ENCODE assay signal across 1 cellular context in the genomic region with DNA sequence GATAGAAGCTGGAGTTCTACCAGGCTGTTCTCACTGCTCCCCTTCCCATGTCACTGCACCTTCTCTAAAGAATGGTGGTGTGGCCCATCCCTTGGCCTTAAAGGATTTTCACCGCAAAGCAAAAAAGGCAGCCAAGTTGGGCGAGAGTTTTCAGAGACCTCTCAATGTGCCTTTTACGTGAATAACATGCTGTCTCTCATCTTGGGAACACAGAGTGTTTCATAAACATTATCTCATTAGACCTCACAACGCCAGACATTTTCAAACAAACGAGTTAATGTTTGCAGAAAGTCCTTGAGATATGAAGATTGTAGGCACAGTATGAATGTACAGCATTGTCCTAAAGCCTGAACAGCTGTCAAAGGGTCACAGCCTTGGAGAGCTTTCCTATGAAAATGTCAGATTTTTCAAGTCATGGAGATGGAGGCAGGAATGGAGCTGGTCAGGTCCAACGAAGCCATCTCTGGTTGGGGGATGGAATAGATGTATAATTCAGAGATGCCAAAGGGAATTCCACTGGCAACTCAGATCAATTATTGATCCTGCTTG.
TF ChIP-seq lines count a peak whose summit lies in the region.

No MANE protein-coding gene starts in this region.

TF ChIP-seq in HepG2, 621 proteins besides CTCF, POLR2A, EP300 and RAD21 (continued from another document):
- TF ChIP-seq, protein P1, sequence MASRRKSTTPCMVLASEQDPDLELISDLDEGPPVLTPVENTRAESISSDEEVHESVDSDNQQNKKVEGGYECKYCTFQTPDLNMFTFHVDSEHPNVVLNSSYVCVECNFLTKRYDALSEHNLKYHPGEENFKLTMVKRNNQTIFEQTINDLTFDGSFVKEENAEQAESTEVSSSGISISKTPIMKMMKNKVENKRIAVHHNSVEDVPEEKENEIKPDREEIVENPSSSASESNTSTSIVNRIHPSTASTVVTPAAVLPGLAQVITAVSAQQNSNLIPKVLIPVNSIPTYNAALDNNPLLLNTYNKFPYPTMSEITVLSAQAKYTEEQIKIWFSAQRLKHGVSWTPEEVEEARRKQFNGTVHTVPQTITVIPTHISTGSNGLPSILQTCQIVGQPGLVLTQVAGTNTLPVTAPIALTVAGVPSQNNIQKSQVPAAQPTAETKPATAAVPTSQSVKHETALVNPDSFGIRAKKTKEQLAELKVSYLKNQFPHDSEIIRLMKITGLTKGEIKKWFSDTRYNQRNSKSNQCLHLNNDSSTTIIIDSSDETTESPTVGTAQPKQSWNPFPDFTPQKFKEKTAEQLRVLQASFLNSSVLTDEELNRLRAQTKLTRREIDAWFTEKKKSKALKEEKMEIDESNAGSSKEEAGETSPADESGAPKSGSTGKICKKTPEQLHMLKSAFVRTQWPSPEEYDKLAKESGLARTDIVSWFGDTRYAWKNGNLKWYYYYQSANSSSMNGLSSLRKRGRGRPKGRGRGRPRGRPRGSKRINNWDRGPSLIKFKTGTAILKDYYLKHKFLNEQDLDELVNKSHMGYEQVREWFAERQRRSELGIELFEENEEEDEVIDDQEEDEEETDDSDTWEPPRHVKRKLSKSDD (CRISPR knock-in tag; IDR thresholded peaks at IDR 0.05; ENCODE audit: low read depth) = peak; percentile 61; the same call in 1 of the 2 replicates
- TF ChIP-seq, protein P2, sequence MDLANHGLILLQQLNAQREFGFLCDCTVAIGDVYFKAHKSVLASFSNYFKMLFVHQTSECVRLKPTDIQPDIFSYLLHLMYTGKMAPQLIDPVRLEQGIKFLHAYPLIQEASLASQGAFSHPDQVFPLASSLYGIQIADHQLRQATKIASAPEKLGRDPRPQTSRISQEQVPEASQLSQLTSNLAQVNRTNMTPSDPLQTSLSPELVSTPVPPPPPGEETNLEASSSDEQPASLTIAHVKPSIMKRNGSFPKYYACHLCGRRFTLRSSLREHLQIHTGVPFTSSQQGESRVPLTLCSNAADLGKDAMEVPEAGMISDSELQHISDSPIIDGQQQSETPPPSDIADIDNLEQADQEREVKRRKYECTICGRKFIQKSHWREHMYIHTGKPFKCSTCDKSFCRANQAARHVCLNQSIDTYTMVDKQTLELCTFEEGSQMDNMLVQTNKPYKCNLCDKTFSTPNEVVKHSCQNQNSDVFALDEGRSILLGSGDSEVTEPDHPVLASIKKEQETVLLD (CRISPR knock-in tag; IDR thresholded peaks at IDR 0.05; ENCODE audit: low read depth) = no peak
- TF ChIP-seq SOX5 (CRISPR knock-in tag; IDR thresholded peaks at IDR 0.05; ENCODE audit: borderline replicate concordance) (peak; percentile 98), CHD2 (IDR thresholded peaks at IDR 0.05; ENCODE audit: low read depth, low read length) (no peak), IRF2 (CRISPR knock-in tag; IDR thresholded peaks at IDR 0.05) (peak; percentile 87; the same call in 1 of the 2 replicates)
- TF ChIP-seq, protein P3, sequence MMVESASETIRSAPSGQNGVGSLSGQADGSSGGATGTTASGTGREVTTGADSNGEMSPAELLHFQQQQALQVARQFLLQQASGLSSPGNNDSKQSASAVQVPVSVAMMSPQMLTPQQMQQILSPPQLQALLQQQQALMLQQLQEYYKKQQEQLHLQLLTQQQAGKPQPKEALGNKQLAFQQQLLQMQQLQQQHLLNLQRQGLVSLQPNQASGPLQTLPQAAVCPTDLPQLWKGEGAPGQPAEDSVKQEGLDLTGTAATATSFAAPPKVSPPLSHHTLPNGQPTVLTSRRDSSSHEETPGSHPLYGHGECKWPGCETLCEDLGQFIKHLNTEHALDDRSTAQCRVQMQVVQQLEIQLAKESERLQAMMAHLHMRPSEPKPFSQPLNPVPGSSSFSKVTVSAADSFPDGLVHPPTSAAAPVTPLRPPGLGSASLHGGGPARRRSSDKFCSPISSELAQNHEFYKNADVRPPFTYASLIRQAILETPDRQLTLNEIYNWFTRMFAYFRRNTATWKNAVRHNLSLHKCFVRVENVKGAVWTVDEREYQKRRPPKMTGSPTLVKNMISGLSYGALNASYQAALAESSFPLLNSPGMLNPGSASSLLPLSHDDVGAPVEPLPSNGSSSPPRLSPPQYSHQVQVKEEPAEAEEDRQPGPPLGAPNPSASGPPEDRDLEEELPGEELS (CRISPR knock-in tag; IDR thresholded peaks at IDR 0.05) = peak; percentile 98
- TF ChIP-seq, protein P4, sequence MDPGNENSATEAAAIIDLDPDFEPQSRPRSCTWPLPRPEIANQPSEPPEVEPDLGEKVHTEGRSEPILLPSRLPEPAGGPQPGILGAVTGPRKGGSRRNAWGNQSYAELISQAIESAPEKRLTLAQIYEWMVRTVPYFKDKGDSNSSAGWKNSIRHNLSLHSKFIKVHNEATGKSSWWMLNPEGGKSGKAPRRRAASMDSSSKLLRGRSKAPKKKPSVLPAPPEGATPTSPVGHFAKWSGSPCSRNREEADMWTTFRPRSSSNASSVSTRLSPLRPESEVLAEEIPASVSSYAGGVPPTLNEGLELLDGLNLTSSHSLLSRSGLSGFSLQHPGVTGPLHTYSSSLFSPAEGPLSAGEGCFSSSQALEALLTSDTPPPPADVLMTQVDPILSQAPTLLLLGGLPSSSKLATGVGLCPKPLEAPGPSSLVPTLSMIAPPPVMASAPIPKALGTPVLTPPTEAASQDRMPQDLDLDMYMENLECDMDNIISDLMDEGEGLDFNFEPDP (CRISPR knock-in tag; conservative IDR thresholded peaks at IDR 0.05) = 0 out of 2 replicates have a peak, but pooled peaks have one; percentile 29
- TF ChIP-seq, protein P5, sequence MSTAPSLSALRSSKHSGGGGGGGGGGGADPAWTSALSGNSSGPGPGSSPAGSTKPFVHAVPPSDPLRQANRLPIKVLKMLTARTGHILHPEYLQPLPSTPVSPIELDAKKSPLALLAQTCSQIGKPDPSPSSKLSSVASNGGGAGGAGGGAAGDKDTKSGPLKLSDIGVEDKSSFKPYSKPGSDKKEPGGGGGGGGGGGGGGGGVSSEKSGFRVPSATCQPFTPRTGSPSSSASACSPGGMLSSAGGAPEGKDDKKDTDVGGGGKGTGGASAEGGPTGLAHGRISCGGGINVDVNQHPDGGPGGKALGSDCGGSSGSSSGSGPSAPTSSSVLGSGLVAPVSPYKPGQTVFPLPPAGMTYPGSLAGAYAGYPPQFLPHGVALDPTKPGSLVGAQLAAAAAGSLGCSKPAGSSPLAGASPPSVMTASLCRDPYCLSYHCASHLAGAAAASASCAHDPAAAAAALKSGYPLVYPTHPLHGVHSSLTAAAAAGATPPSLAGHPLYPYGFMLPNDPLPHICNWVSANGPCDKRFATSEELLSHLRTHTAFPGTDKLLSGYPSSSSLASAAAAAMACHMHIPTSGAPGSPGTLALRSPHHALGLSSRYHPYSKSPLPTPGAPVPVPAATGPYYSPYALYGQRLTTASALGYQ (CRISPR knock-in tag; IDR thresholded peaks at IDR 0.05) = peak; percentile 91
- TF ChIP-seq, protein P6, sequence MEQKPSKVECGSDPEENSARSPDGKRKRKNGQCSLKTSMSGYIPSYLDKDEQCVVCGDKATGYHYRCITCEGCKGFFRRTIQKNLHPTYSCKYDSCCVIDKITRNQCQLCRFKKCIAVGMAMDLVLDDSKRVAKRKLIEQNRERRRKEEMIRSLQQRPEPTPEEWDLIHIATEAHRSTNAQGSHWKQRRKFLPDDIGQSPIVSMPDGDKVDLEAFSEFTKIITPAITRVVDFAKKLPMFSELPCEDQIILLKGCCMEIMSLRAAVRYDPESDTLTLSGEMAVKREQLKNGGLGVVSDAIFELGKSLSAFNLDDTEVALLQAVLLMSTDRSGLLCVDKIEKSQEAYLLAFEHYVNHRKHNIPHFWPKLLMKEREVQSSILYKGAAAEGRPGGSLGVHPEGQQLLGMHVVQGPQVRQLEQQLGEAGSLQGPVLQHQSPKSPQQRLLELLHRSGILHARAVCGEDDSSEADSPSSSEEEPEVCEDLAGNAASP (CRISPR knock-in tag; IDR thresholded peaks at IDR 0.05; ENCODE audit: borderline replicate concordance) = peak; percentile 82; the same call in 1 of the 2 replicates
